In the genomic region with DNA sequence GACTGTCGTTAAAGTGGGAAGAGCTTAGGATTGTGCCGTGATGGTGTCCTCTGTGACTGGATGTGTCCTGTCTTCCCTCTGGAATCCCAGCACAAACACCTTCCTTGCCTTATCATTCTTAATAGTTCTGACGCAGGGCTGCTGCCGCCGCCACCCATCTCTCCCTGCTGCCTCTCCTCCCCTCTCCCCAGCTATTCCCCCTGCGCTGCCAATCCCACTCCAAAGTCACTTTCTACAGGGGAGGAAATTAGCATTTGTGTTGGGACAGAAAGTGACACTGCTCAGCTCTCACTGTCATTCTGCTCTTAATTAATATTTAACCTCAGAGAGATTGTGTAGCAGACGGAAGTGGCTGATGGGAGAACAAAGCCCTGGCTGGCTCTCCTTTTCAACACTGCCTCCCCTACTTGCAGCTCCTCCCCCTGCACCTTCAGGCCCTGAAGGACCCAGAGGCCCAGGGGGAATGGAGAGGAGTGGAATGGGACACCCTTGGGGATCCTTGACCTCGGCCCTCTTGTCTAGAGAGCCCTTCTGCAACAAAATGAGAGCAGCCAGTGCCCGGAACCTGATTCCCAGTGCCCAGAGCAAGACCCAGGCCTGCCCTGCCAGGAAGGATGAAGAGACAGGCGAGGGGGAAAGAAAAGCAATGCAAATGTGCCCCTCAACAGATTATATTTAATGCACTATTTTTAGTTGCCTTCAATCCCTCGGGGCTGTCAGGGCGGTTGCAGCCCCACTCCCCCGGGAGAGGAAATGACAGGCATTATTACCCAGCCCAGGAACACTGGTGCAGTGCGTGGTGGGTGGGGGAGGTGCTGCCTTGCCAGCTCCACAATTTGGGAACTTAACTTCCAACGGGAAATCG, we compare ENCODE assay signal across 7 cellular contexts. TPM values are rescaled to one million over a fixed set of nuclear protein-coding genes. Genes with fewer than 3 reads are reported as not detected.
DNase-seq lines count a peak whose midpoint lies in the region; ATAC-seq, FAIRE-seq and TF ChIP-seq lines count a peak whose summit lies in the region.

No MANE protein-coding gene starts in this region.

- no peak for TF ChIP-seq CTCF in ascending aorta (IDR thresholded peaks at IDR 0.05)

- intact Hi-C loops in ascending aorta (cut with DNase I): no loop called here

- H3K27ac ChIP-seq in ascending aorta (peak overlapping the region; percentile 42 to 50), small intestine (ENCODE audit: low read depth in 1 of 2, low read length in 1 of 2) (peak overlapping the region in 1 of 2 donors; percentile 38)

- DNase-seq in ascending aorta (ENCODE audit: low spot score in 2 of 2): peak in 1 of 2 donors; percentile 75
- DNase-seq in small intestine: peak; percentile 70
- no peak for DNase-seq in activated T-cell treated with anti-CD3 and anti-CD28 coated beads, Interleukin-2, amount 50 U/mL, for 48 hours
- no peak for DNase-seq in stimulated activated naive CD4-positive, alpha-beta T cell (lab: John Stamatoyannopoulos, UW)
- no peak for DNase-seq in hypothalamus (lab: John Stamatoyannopoulos, UW)

- FAIRE-seq in small intestine (lab: Jason Lieb, UNC): no peak

- no peaks in the 10 kb centered on the region for H3K9me3 ChIP-seq in ascending aorta
- no peaks in the 10 kb centered on the region for H3K9me3 ChIP-seq in small intestine (ENCODE audit: control insufficient read depth, low read depth)

- H3K4me3 ChIP-seq in ascending aorta (no peak overlapping the region), small intestine (ENCODE audit: low read depth in 1 of 2, low read length in 2 of 2) (no peak overlapping the region)

- H3K4me1 ChIP-seq in ascending aorta (peaks cover 0 to 4% of the 10 kb centered on the region in 2 donors), small intestine (ENCODE audit: control insufficient read depth in 2 of 2, insufficient read depth in 1 of 2, low read depth in 1 of 2, low read length in 1 of 2) (peaks cover 0 to 5% of the 10 kb centered on the region in 2 donors)

- H3K27me3 ChIP-seq in ascending aorta (no peaks in the 10 kb centered on the region), small intestine (ENCODE audit: control insufficient read depth in 2 of 2, insufficient read depth in 2 of 2, low read length in 2 of 2) (peaks cover 0 to 3% of the 10 kb centered on the region in 2 donors)

- ATAC-seq in GM19351 (IDR thresholded peaks at IDR 0.05; ENCODE audit: unreplicated experiment) (peak; percentile 73), HG03066 (IDR thresholded peaks at IDR 0.05; ENCODE audit: low read depth, unreplicated experiment) (peak; percentile 95)

- H3K36me3 ChIP-seq in ascending aorta (no peaks in the 10 kb centered on the region), small intestine (ENCODE audit: control insufficient read depth in 2 of 2, insufficient read depth in 2 of 2, low read length in 2 of 2) (no peaks in the 10 kb centered on the region)

- 27 to 35% (median 34%) methylated on average over 16 of the region's 16 CpGs for WGBS in small intestine, 3 donors

RNA-seq across cellular contexts. Expression of gene NRGN, which starts 14.7 kb away (rescaled TPM):
- 5.3 TPM for total RNA-seq in ascending aorta
- polyA plus RNA-seq in small intestine: 1 to 10 TPM in 1 of 3 donors, under 1 TPM in 1, not detected in 1; 0.67 to 6.5 TPM

RNA-seq across cellular contexts. Expression of gene VSIG2, which starts 27.0 kb away (rescaled TPM):
- total RNA-seq in ascending aorta: not detected
- under 1 TPM in 1 of 3 donors, not detected in 2; 0.91 TPM for polyA plus RNA-seq in small intestine

RNA-seq across cellular contexts. Expression of gene ESAM, which starts 37.0 kb away (rescaled TPM):
- 257 TPM for total RNA-seq in ascending aorta
- polyA plus RNA-seq in small intestine: 10 to 100 TPM in 1 of 3 donors, 1 to 10 TPM in 1, under 1 TPM in 1; 0.67 to 38.3 (median 1.4) TPM

RNA-seq across cellular contexts. Expression of gene SPA17, which starts 51.4 kb away (rescaled TPM):
- total RNA-seq in ascending aorta: not detected
- polyA plus RNA-seq in small intestine: 1 to 10 TPM; 3.2 to 9.8 (median 7.2) TPM

RNA-seq across cellular contexts. Expression of gene SIAE, which starts 51.5 kb away (rescaled TPM):
- 4.8 TPM for total RNA-seq in ascending aorta
- 10 to 100 TPM in 2 of 3 donors, 1 to 10 TPM in 1; 4.1 to 43.0 (median 12.1) TPM for polyA plus RNA-seq in small intestine
